9 cellular contexts compared by ENCODE assay signal in the genomic region with DNA sequence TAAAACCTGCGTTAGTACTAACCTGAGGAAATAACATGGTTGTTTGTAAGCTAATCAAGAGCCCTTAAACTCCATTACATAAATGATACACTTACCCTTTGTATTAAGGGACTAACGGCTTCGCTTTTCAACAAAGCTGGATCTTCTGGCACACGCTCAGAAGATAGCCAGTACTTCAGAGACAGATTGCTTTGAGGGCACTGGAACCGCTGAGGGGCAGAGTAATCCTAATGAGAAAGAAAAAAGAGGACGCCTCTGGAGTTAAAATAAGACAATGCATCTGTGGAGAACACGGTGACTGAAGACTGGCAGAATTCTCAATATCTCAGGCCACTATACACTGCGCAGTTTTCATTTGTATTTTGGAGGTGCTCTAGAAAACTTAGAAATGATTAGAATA. TPM values are rescaled to one million over a fixed set of nuclear protein-coding genes. Genes with fewer than 3 reads are reported as not detected.
A peak's percentile ranks its signal among the peaks of the same experiment; 100 is the strongest.
DNase-seq lines count a peak whose midpoint lies in the region; ATAC-seq and TF ChIP-seq lines count a peak whose summit lies in the region.
"Had no signal": no experiment of that assay in that cellular context is flagged by ENCODE, and none has a peak within 500 bp of the region (broad histone marks: within the 10 kb centered on the region; RNA-seq: fewer than 3 reads in every experiment).

No MANE protein-coding gene starts in this region.

- peak overlapping the region; percentile 92 for H3K27ac Mint-ChIP-seq in stimulated activated effector memory CD8-positive, alpha-beta T cell treated with anti-CD3 and anti-CD28 coated beads, Interleukin-12 subunit alpha, Interleukin-12 subunit beta, amount 100 ng/mL, for 72 hours

- H3K4me3 ChIP-seq in SK-N-SH (ENCODE audit: low read depth in 2 of 2, low read length in 1 of 2): peak overlapping the region in 1 of 2 experiments; percentile 76; a peak in 1 of 4 replicates
- peak overlapping the region; percentile 93 for H3K4me3 ChIP-seq in SJCRH30

- peak overlapping the region; percentile 94 for H2AFZ ChIP-seq in SK-N-SH (ENCODE audit: low read depth)

- 79% methylated on average over 8 of the region's 8 CpGs for WGBS in SK-N-SH (ENCODE audit: low lambda C conversion rate)

- peaks cover 50% of the 10 kb centered on the region for H3K79me2 ChIP-seq in SK-N-SH (ENCODE audit: insufficient read depth)

- ATAC-seq in SK-N-SH treated with all-trans-retinoic acid at 6 μM for 48 hours (no peak), GM18519 (IDR thresholded peaks at IDR 0.05; ENCODE audit: low FRiP score, unreplicated experiment) (no peak), GM18498 (IDR thresholded peaks at IDR 0.05; ENCODE audit: unreplicated experiment) (no peak)
- ATAC-seq in stimulated activated effector memory CD8-positive, alpha-beta T cell treated with anti-CD3 and anti-CD28 coated beads, Interleukin-12 subunit alpha, Interleukin-12 subunit beta, amount 100 ng/mL, for 72 hours: no peak

- peaks cover 4% of the 10 kb centered on the region for H3F3A ChIP-seq in SK-N-SH (replicated peaks; ENCODE audit: insufficient read depth)

- H3K36me3 ChIP-seq in SK-N-SH (replicated peaks in 1 of 2; ENCODE audit: control insufficient read depth in 1 of 2, insufficient read depth in 2 of 2, low read length in 1 of 2) (peaks cover 0 to 4% of the 10 kb centered on the region in 2 experiments), SJCRH30 (peaks cover 3% of the 10 kb centered on the region; the same call in 1 of the 2 replicates)

- H3K4me2 ChIP-seq in SK-N-SH: peak overlapping the region; percentile 77

- no peak for TF ChIP-seq CTCF in SK-N-SH (IDR thresholded peaks at IDR 0.05)

- TF ChIP-seq RAD21 in SK-N-SH (IDR thresholded peaks at IDR 0.05; ENCODE audit: low read length): no peak

- H3K27me3 ChIP-seq in SK-N-SH (ENCODE audit: insufficient read depth) (no peaks in the 10 kb centered on the region), SJCRH30 (no peaks in the 10 kb centered on the region)

- no peaks in the 10 kb centered on the region for H3K9me3 Mint-ChIP-seq in stimulated activated effector memory CD8-positive, alpha-beta T cell treated with anti-CD3 and anti-CD28 coated beads, Interleukin-12 subunit alpha, Interleukin-12 subunit beta, amount 100 ng/mL, for 72 hours

- CTCF ChIA-PET in SK-N-SH (lab: Yijun Ruan, JAX): interaction anchor here (0.6 to 2.2 kb wide), 3 partner anchors 50 to 367 kb away, joined by 3 to 11 read pairs (median 4); no protein-coding TSS in a partner anchor

- H3K9me3 ChIP-seq in SK-N-SH (no peaks in the 10 kb centered on the region), SJCRH30 (replicated peaks) (no peaks in the 10 kb centered on the region)

- H3K9ac ChIP-seq in SK-N-SH: peak overlapping the region; percentile 72; the same call in 1 of the 2 replicates

- H3K36me3 Mint-ChIP-seq in stimulated activated effector memory CD8-positive, alpha-beta T cell treated with anti-CD3 and anti-CD28 coated beads, Interleukin-12 subunit alpha, Interleukin-12 subunit beta, amount 100 ng/mL, for 72 hours: no peaks in the 10 kb centered on the region

- peaks cover 12 to 27% of the 10 kb centered on the region in 2 experiments for H3K4me1 ChIP-seq in SK-N-SH (ENCODE audit: control insufficient read depth in 1 of 2, insufficient read depth in 2 of 2, low read depth in 1 of 2, low read length in 1 of 2)
- H3K4me1 ChIP-seq in SJCRH30: peaks cover 9% of the 10 kb centered on the region; the same call in 1 of the 2 replicates

- H3K4me1 Mint-ChIP-seq in stimulated activated effector memory CD8-positive, alpha-beta T cell treated with anti-CD3 and anti-CD28 coated beads, Interleukin-12 subunit alpha, Interleukin-12 subunit beta, amount 100 ng/mL, for 72 hours: peaks cover 19% of the 10 kb centered on the region

- peak overlapping the region in 1 of 2 experiments; percentile 78; a peak in 1 of 4 replicates for H3K27ac ChIP-seq in SK-N-SH (ENCODE audit: low read depth in 2 of 2, low read length in 1 of 2)
- H3K27ac ChIP-seq in SJCRH30: peak overlapping the region; percentile 88

- H3K9me2 ChIP-seq in SK-N-SH: no peaks in the 10 kb centered on the region

- H3K4me3 Mint-ChIP-seq in stimulated activated effector memory CD8-positive, alpha-beta T cell treated with anti-CD3 and anti-CD28 coated beads, Interleukin-12 subunit alpha, Interleukin-12 subunit beta, amount 100 ng/mL, for 72 hours: peak overlapping the region; percentile 86

- POLR2A ChIA-PET in SK-N-SH (lab: Yijun Ruan, JAX): no interaction called here

- DNase-seq in SK-N-SH: peak; percentile 12
- peak; percentile 7 to 27 for DNase-seq in SJCRH30
- peak; percentile 15 for DNase-seq in fibroblast of gingiva (ENCODE audit: low read depth)
- no peak for DNase-seq in stimulated activated effector memory CD8-positive, alpha-beta T cell treated with anti-CD3 and anti-CD28 coated beads, Interleukin-12 subunit alpha, Interleukin-12 subunit beta, amount 100 ng/mL, for 72 hours (ENCODE audit: low spot score in 2 of 2)
- no peak for DNase-seq in CD1c-positive myeloid dendritic cell (ENCODE audit: extremely low spot score)
- DNase-seq: mesendoderm had no signal

- no peak for TF ChIP-seq EP300 in SK-N-SH (IDR thresholded peaks at IDR 0.05; ENCODE audit: borderline replicate concordance in 1 of 2, low read depth in 1 of 2, low read length in 1 of 2)

- peaks cover 29% of the 10 kb centered on the region for H4K20me1 ChIP-seq in SK-N-SH (ENCODE audit: insufficient read depth)

TF ChIP-seq in SK-N-SH, 30 proteins besides CTCF, POLR2A, EP300 and RAD21 (continues in another document):
- TF ChIP-seq GATA2 (CRISPR knock-in tag; IDR thresholded peaks at IDR 0.05) (no peak), TCF12 (IDR thresholded peaks at IDR 0.05) (no peak), MXI1 (IDR thresholded peaks at IDR 0.05; ENCODE audit: low read depth, low read length) (no peak), MEF2A (IDR thresholded peaks at IDR 0.05; ENCODE audit: borderline replicate concordance, low read depth) (no peak), TAF1 (IDR thresholded peaks at IDR 0.05; ENCODE audit: borderline replicate concordance, low read depth, low read length) (no peak), GABPA (IDR thresholded peaks at IDR 0.05; ENCODE audit: low read depth) (no peak)

TF ChIP-seq in SK-N-SH treated with all-trans-retinoic acid at 6 μM for 48 hours, 23 proteins besides CTCF, POLR2A, EP300 and RAD21:
- TF ChIP-seq, protein P1, sequence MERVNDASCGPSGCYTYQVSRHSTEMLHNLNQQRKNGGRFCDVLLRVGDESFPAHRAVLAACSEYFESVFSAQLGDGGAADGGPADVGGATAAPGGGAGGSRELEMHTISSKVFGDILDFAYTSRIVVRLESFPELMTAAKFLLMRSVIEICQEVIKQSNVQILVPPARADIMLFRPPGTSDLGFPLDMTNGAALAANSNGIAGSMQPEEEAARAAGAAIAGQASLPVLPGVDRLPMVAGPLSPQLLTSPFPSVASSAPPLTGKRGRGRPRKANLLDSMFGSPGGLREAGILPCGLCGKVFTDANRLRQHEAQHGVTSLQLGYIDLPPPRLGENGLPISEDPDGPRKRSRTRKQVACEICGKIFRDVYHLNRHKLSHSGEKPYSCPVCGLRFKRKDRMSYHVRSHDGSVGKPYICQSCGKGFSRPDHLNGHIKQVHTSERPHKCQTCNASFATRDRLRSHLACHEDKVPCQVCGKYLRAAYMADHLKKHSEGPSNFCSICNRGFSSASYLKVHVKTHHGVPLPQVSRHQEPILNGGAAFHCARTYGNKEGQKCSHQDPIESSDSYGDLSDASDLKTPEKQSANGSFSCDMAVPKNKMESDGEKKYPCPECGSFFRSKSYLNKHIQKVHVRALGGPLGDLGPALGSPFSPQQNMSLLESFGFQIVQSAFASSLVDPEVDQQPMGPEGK (CRISPR knock-in tag; IDR thresholded peaks at IDR 0.05; ENCODE audit: borderline replicate concordance): no peak
- TF ChIP-seq ZNF8 (CRISPR knock-in tag; IDR thresholded peaks at IDR 0.05): no peak
- no peak for TF ChIP-seq ESRRG (CRISPR knock-in tag; IDR thresholded peaks at IDR 0.05)
- TF ChIP-seq GLIS3 (CRISPR knock-in tag; IDR thresholded peaks at IDR 0.05): no peak

RNA-seq across cellular contexts. Expression of a gene that starts 1.5 kb away (rescaled TPM):
- polyA plus RNA-seq in SK-N-SH (2012; rRNA removed): 39.5 and 46.1 TPM in 2 replicates
- polyA plus RNA-seq in SK-N-SH (2012; cell fraction: cytosol; rRNA removed): 62.4 and 89.8 TPM in 2 replicates
- 18.5 and 45.8 TPM in 2 replicates for polyA plus RNA-seq in SK-N-SH (2012; cell fraction: nucleus; rRNA removed)
- total RNA-seq in SJCRH30 (2014; rRNA removed; shearing (Covaris generic)): 154 and 178 TPM in 2 replicates

Comparison
In these comparisons a context has a peak if more than half of its experiments do, and no peak if none do; other contexts are left out.
1. DNase-seq: peak in SK-N-SH (single experiment), SJCRH30 (2 of 2) and fibroblast of gingiva (single experiment); none in stimulated activated effector memory CD8-positive, alpha-beta T cell treated with anti-CD3 and anti-CD28 coated beads, Interleukin-12 subunit alpha, Interleukin-12 subunit beta, amount 100 ng/mL, for 72 hours (0 of 2) and CD1c-positive myeloid dendritic cell (single experiment).